Comparison of ENCODE assay signal across 1 cellular context in the genomic region with DNA sequence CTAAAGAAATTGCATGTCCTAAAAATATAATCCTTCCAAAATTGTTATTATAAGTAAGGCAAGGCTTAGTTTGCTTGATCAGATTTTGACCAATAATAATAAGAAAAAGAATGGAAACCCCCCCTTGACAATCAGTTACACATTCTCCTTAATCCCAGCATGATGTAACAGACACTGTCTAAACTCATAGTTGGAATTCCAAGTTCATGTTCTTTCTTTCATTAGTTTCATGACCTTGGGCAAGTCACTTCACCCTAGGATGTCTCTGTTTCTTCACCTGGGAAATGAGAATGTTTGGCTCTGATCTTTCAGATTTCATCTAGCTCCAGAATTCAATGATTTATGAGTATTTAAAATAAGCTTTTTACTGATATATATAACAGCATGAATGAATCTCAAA.
TF ChIP-seq lines count a peak whose summit lies in the region.

No MANE protein-coding gene starts in this region.

TF ChIP-seq in H1, 55 proteins besides CTCF, POLR2A, EP300 and RAD21 (continued from another document):
- TF ChIP-seq SRF (IDR thresholded peaks at IDR 0.05; ENCODE audit: low read depth, low read length): no peak
- TF ChIP-seq JUND (IDR thresholded peaks at IDR 0.05; ENCODE audit: low read length): no peak
- no peak for TF ChIP-seq HDAC6 (IDR thresholded peaks at IDR 0.05; ENCODE audit: low read depth, low read length)
- no peak for TF ChIP-seq CBX8 (IDR thresholded peaks at IDR 0.05; ENCODE audit: borderline replicate concordance, low read depth, low read length)
- no peak for TF ChIP-seq GTF2F1 (IDR thresholded peaks at IDR 0.05; ENCODE audit: borderline replicate concordance, low read depth, low read length)
- no peak for TF ChIP-seq PHF8 (conservative IDR thresholded peaks at IDR 0.05; ENCODE audit: low read depth, low read length)
- TF ChIP-seq, protein P1, sequence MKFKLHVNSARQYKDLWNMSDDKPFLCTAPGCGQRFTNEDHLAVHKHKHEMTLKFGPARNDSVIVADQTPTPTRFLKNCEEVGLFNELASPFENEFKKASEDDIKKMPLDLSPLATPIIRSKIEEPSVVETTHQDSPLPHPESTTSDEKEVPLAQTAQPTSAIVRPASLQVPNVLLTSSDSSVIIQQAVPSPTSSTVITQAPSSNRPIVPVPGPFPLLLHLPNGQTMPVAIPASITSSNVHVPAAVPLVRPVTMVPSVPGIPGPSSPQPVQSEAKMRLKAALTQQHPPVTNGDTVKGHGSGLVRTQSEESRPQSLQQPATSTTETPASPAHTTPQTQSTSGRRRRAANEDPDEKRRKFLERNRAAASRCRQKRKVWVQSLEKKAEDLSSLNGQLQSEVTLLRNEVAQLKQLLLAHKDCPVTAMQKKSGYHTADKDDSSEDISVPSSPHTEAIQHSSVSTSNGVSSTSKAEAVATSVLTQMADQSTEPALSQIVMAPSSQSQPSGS (IDR thresholded peaks at IDR 0.05; ENCODE audit: low read length): no peak
